In the genomic region with DNA sequence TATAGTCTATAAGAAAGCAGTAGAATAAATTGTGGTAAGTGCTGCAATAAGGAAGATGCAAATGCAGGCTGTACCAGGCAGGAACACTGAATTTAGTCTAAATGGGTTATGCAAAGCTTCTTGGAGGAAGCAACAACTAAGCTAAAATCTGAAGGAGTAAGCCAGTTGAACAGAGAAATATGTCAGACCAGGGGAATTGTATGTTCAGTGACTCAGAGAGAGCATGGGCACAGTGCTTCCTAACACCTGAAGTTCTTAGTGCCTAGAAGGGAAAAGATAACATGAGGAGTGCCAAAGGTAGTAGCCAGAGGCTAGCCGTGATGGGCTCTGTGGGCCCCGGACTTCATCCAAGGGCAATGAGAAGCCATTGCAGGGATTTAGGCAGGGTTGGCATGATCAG, we compare ENCODE assay signal across 31 cellular contexts.
"Had no signal": no experiment of that assay in that cellular context is flagged by ENCODE, and none has a peak within 500 bp of the region (broad histone marks: within the 10 kb centered on the region; RNA-seq: fewer than 3 reads in every experiment).

No MANE protein-coding gene starts in this region.

- H3K9me3 ChIP-seq: adrenal gland, body of pancreas, breast epithelium had no signal

- DNase-seq: activated B cell treated with CpG ODN at 0.5 μM for 24 hours; activated CD4-positive, alpha-beta memory T cell treated with anti-CD3 and anti-CD28 coated beads for 36 hours; activated CD4-positive, alpha-beta T cell treated with anti-CD3 and anti-CD28 coated beads for 4 hours; activated CD4-positive, alpha-beta T cell treated with anti-CD3 and anti-CD28 coated beads, Interleukin-2, amount 10 ng/mL, durations not matched to agents 24 days and 14 days; activated CD4-positive, alpha-beta T cell treated with anti-CD3 and anti-CD28 coated beads, Interleukin-2, amount 50 U/mL, for 1 hour; activated CD4-positive, alpha-beta T cell treated with anti-CD3 and anti-CD28 coated beads, Interleukin-2, amount 50 U/mL, for 4 hours; activated CD4-positive, CD25-positive, alpha-beta regulatory T cell treated with anti-CD3 and anti-CD28 coated beads, Interleukin-2, amount 50 U/mL, for 72 hours; activated CD8-positive, alpha-beta memory T cell treated with anti-CD3 and anti-CD28 coated beads, Interleukin-2, amount 50 U/mL, for 4 hours; activated CD8-positive, alpha-beta T cell treated with anti-CD3 and anti-CD28 coated beads for 36 hours; activated effector memory CD4-positive, alpha-beta T cell treated with anti-CD3 and anti-CD28 coated beads, Interleukin-2, amount 50 U/mL, for 16 hours; activated gamma-delta T cell treated with Interleukin-2 at 50 U/mL for 16 hours; activated naive CD4-positive, alpha-beta T cell; activated naive CD4-positive, alpha-beta T cell treated with anti-CD3 and anti-CD28 coated beads for 36 hours; activated naive CD4-positive, alpha-beta T cell treated with anti-CD3 and anti-CD28 coated beads, Interleukin-2, amount 50 U/mL, for 16 hours; activated naive CD8-positive, alpha-beta T cell treated with anti-CD3 and anti-CD28 coated beads for 36 hours; activated T-cell treated with anti-CD3 and anti-CD28 coated beads for 4 hours; activated T-cell treated with anti-CD3 and anti-CD28 coated beads, Interleukin-2, amount 50 U/mL, for 1 hour; activated T-cell treated with anti-CD3 and anti-CD28 coated beads, Interleukin-2, amount 50 U/mL, for 4 hours; activated T-cell treated with anti-CD3 and anti-CD28 coated beads, Interleukin-2, amount 50 U/mL, for 72 hours; adrenal gland; amniotic stem cell; aorta; body of pancreas; brain microvascular endothelial cell; central memory CD4-positive, alpha-beta T cell; T-cell; T-helper 2 cell; T-helper 9 cell had no signal

- H3K36me3 ChIP-seq: adrenal gland, brain microvascular endothelial cell, breast epithelium had no signal

- H3K4me1 ChIP-seq: adrenal gland, body of pancreas, breast epithelium had no signal

- H3K4me3 ChIP-seq: adrenal gland, body of pancreas, breast epithelium had no signal

- ATAC-seq: activated CD8-positive, alpha-beta T cell treated with anti-CD3 and anti-CD28 coated beads for 36 hours; activated naive CD4-positive, alpha-beta T cell treated with anti-CD3 and anti-CD28 coated beads, Interleukin-2, amount 50 U/mL, for 72 hours; activated T-cell treated with anti-CD3 and anti-CD28 coated beads, Interleukin-2, amount 50 U/mL, for 4 hours; activated T-cell treated with anti-CD3 and anti-CD28 coated beads, Interleukin-2, amount 50 U/mL, for 72 hours; activated T-helper 17 cell treated with anti-CD3 and anti-CD28 coated beads, Interleukin-2, amount 50 U/mL, for 72 hours; body of pancreas; T-cell had no signal
